In genomic region chr7:102288285-102288930, GRCh38 we compare ENCODE assay signal across 8 cellular contexts. TPM values are rescaled to one million over a fixed set of nuclear protein-coding genes. Genes with fewer than 3 reads are reported as not detected.
A peak's percentile ranks its signal among the peaks of the same experiment; 100 is the strongest.
DNase-seq lines count a peak whose midpoint lies in the region; ATAC-seq and FAIRE-seq lines count a peak whose summit lies in the region.

No MANE protein-coding gene starts in this region.

- 77% methylated on average over 7 of the region's 10 CpGs for WGBS in HUES64
- 25 to 33% (median 32%) methylated on average over 10 of the region's 10 CpGs for WGBS in small intestine, 3 donors

- CTCF ChIA-PET in naive thymus-derived CD4-positive, alpha-beta T cell (lab: Charles Lee) = interaction anchor here (0.8 kb wide), 1 partner anchor 105 kb away, joined by 3 read pairs; no protein-coding TSS in a partner anchor

- no peaks in the 10 kb centered on the region for H3K9me3 ChIP-seq in CD4-positive, CD25-positive, alpha-beta regulatory T cell (ENCODE audit: control insufficient read depth in 2 of 2, low read length in 2 of 2)
- H3K9me3 ChIP-seq in HUES64 (ENCODE audit: insufficient read depth, low read depth, low read length) (no peaks in the 10 kb centered on the region), small intestine (ENCODE audit: control insufficient read depth, low read depth) (no peaks in the 10 kb centered on the region)
- no peaks in the 10 kb centered on the region for H3K9me3 ChIP-seq in naive thymus-derived CD4-positive, alpha-beta T cell (ENCODE audit: control insufficient read depth in 2 of 3, low read length in 3 of 3)

- intact Hi-C loops in naive thymus-derived CD4-positive, alpha-beta T cell (cut with micrococcal nuclease) = loop anchor here (5.0 to 10.0 kb wide), 4 partner anchors 74 to 471 kb away; partner anchors contain the start of genes ALKBH4 (in 2 of the 2), LRWD1 (in 2 of the 2) and CUX1 (in 1 of the 2)

- no peak overlapping the region for H3K27ac ChIP-seq in CD4-positive, CD25-positive, alpha-beta regulatory T cell (ENCODE audit: insufficient read depth, low read length, poor library complexity, severe bottlenecking)
- no peak overlapping the region for H3K27ac ChIP-seq in HUES64 (ENCODE audit: low read depth, low read length)
- H3K27ac ChIP-seq in naive thymus-derived CD4-positive, alpha-beta T cell (ENCODE audit: low read depth, low read length) = no peak overlapping the region
- no peak overlapping the region for H3K27ac ChIP-seq in small intestine (ENCODE audit: low read depth in 1 of 2, low read length in 1 of 2)

- H3K27me3 Mint-ChIP-seq in CD4-positive, CD25-positive, alpha-beta regulatory T cell = peaks cover 19% of the 10 kb centered on the region
- H3K27me3 Mint-ChIP-seq in activated naive CD8-positive, alpha-beta T cell treated with anti-CD3 and anti-CD28 coated beads for 36 hours = peaks cover 17% of the 10 kb centered on the region
- H3K27me3 Mint-ChIP-seq in naive thymus-derived CD4-positive, alpha-beta T cell = peaks cover 0 to 20% (median 0%) of the 10 kb centered on the region in 5 donors

- H3K4me1 Mint-ChIP-seq in CD4-positive, CD25-positive, alpha-beta regulatory T cell = peaks cover 0 to 38% (median 11%) of the 10 kb centered on the region in 4 donors
- H3K4me1 Mint-ChIP-seq in activated naive CD8-positive, alpha-beta T cell treated with anti-CD3 and anti-CD28 coated beads for 36 hours = peaks cover 36% of the 10 kb centered on the region
- H3K4me1 Mint-ChIP-seq in naive thymus-derived CD4-positive, alpha-beta T cell = peaks cover 22 to 43% (median 37%) of the 10 kb centered on the region in 7 donors

- H3K36me3 ChIP-seq in CD4-positive, CD25-positive, alpha-beta regulatory T cell (ENCODE audit: control insufficient read depth, insufficient read depth, low read length) = no peaks in the 10 kb centered on the region
- H3K36me3 ChIP-seq in HUES64 (ENCODE audit: insufficient read depth, low read length) (no peaks in the 10 kb centered on the region), small intestine (ENCODE audit: control insufficient read depth in 2 of 2, insufficient read depth in 2 of 2, low read length in 2 of 2) (no peaks in the 10 kb centered on the region)
- no peaks in the 10 kb centered on the region for H3K36me3 ChIP-seq in naive thymus-derived CD4-positive, alpha-beta T cell (ENCODE audit: control insufficient read depth in 2 of 3, insufficient read depth in 3 of 3, low read length in 3 of 3)

- POLR2A ChIA-PET in naive thymus-derived CD4-positive, alpha-beta T cell (lab: Charles Lee) = no interaction called here

- peak overlapping the region; percentile 37 for H3K4me3 ChIP-seq in CD4-positive, CD25-positive, alpha-beta regulatory T cell (ENCODE audit: low read depth, low read length)
- H3K4me3 ChIP-seq in HUES64 (ENCODE audit: low read length) = peak overlapping the region; percentile 62
- H3K4me3 ChIP-seq in naive thymus-derived CD4-positive, alpha-beta T cell (ENCODE audit: low read length) = peak overlapping the region; percentile 67
- H3K4me3 ChIP-seq in small intestine (ENCODE audit: low read depth in 1 of 2, low read length in 2 of 2) = peak overlapping the region in 1 of 2 donors; percentile 85

- H3K4me1 ChIP-seq in CD4-positive, CD25-positive, alpha-beta regulatory T cell (ENCODE audit: control insufficient read depth, insufficient read depth, low read length, poor library complexity, severe bottlenecking) = peaks cover 33% of the 10 kb centered on the region
- 0 out of 2 replicates have a peak, but pooled peaks cover 4% of the 10 kb centered on the region for H3K4me1 ChIP-seq in HUES64 (ENCODE audit: insufficient read depth, low read length)
- peaks cover 17 to 20% of the 10 kb centered on the region in 2 donors for H3K4me1 ChIP-seq in naive thymus-derived CD4-positive, alpha-beta T cell (ENCODE audit: control insufficient read depth in 2 of 2, insufficient read depth in 2 of 2, low read length in 2 of 2)
- no peaks in the 10 kb centered on the region for H3K4me1 ChIP-seq in small intestine (ENCODE audit: control insufficient read depth in 2 of 2, insufficient read depth in 1 of 2, low read depth in 1 of 2, low read length in 1 of 2)

- no peak for ATAC-seq in CD4-positive, CD25-positive, alpha-beta regulatory T cell (ENCODE audit: low read depth in 2 of 2)
- ATAC-seq in naive thymus-derived CD4-positive, alpha-beta T cell = no peak

- H3K9ac ChIP-seq in HUES64 (ENCODE audit: low read depth, low read length) = no peak overlapping the region

- H3K27me3 ChIP-seq in CD4-positive, CD25-positive, alpha-beta regulatory T cell (ENCODE audit: control insufficient read depth, insufficient read depth, low read length) = no peaks in the 10 kb centered on the region
- H3K27me3 ChIP-seq in HUES64 (ENCODE audit: insufficient read depth, low read length) (peaks cover 9% of the 10 kb centered on the region; the same call in 1 of the 2 replicates), small intestine (ENCODE audit: control insufficient read depth in 2 of 2, insufficient read depth in 2 of 2, low read length in 2 of 2) (no peaks in the 10 kb centered on the region)
- no peaks in the 10 kb centered on the region for H3K27me3 ChIP-seq in naive thymus-derived CD4-positive, alpha-beta T cell (ENCODE audit: control insufficient read depth in 2 of 2, insufficient read depth in 2 of 2, low read length in 2 of 2)

- H3K4me3 Mint-ChIP-seq in CD4-positive, CD25-positive, alpha-beta regulatory T cell = peak overlapping the region; percentile 55 to 80 (median 70)
- peak overlapping the region; percentile 43 for H3K4me3 Mint-ChIP-seq in activated naive CD8-positive, alpha-beta T cell treated with anti-CD3 and anti-CD28 coated beads for 36 hours
- peak overlapping the region; percentile 42 to 85 (median 65) for H3K4me3 Mint-ChIP-seq in naive thymus-derived CD4-positive, alpha-beta T cell

- peak in 1 of 3 donors; percentile 23 for DNase-seq in CD4-positive, CD25-positive, alpha-beta regulatory T cell
- no peak for DNase-seq in activated naive CD8-positive, alpha-beta T cell treated with anti-CD3 and anti-CD28 coated beads for 36 hours
- DNase-seq in naive thymus-derived CD4-positive, alpha-beta T cell = no peak
- no peak for DNase-seq in NCI-H2171 treated with DMSO at 0.1 percent for 48 hours (lab: John Stamatoyannopoulos, UW)
- DNase-seq in activated effector memory CD4-positive, alpha-beta T cell treated with Interleukin-2 at 50 U/mL for 16 hours = no peak
- no peak for DNase-seq in small intestine
- DNase-seq in DMS114 treated with DMSO at 0.1 percent for 48 hours (lab: John Stamatoyannopoulos, UW; ENCODE audit: unreplicated experiment) = no peak

- no peaks in the 10 kb centered on the region for H3K9me3 Mint-ChIP-seq in CD4-positive, CD25-positive, alpha-beta regulatory T cell
- H3K9me3 Mint-ChIP-seq in activated naive CD8-positive, alpha-beta T cell treated with anti-CD3 and anti-CD28 coated beads for 36 hours = no peaks in the 10 kb centered on the region
- no peaks in the 10 kb centered on the region for H3K9me3 Mint-ChIP-seq in naive thymus-derived CD4-positive, alpha-beta T cell

- no peaks in the 10 kb centered on the region for H3K36me3 Mint-ChIP-seq in CD4-positive, CD25-positive, alpha-beta regulatory T cell
- H3K36me3 Mint-ChIP-seq in activated naive CD8-positive, alpha-beta T cell treated with anti-CD3 and anti-CD28 coated beads for 36 hours = no peaks in the 10 kb centered on the region
- no peaks in the 10 kb centered on the region for H3K36me3 Mint-ChIP-seq in naive thymus-derived CD4-positive, alpha-beta T cell

- FAIRE-seq in small intestine (lab: Jason Lieb, UNC) = no peak

- H3K27ac Mint-ChIP-seq in CD4-positive, CD25-positive, alpha-beta regulatory T cell = peak overlapping the region in 1 of 3 donors; percentile 25
- no peak overlapping the region for H3K27ac Mint-ChIP-seq in activated naive CD8-positive, alpha-beta T cell treated with anti-CD3 and anti-CD28 coated beads for 36 hours
- H3K27ac Mint-ChIP-seq in naive thymus-derived CD4-positive, alpha-beta T cell = peak overlapping the region in 1 of 9 donors; percentile 46

RNA-seq across cellular contexts. Expression of gene SH2B2, which starts 1.7 kb away (rescaled TPM):
- 0.89 TPM for total RNA-seq in CD4-positive, CD25-positive, alpha-beta regulatory T cell
- under 1 TPM; 0.24 to 0.94 (median 0.48) TPM for polyA plus RNA-seq in CD4-positive, CD25-positive, alpha-beta regulatory T cell
- 7.4 TPM for polyA plus RNA-seq in HUES64 (2013, experiment 1 of 2)
- 9.9 TPM for polyA plus RNA-seq in HUES64 (2013, experiment 2 of 2)
- total RNA-seq in activated naive CD8-positive, alpha-beta T cell treated with anti-CD3 and anti-CD28 coated beads for 36 hours = 1 to 10 TPM; 2.9 to 3.6 TPM
- 10 to 100 TPM in 1 of 5 experiments, 1 to 10 TPM in 3, under 1 TPM in 1; 0.87 to 10.9 (median 2.0) TPM for total RNA-seq in naive thymus-derived CD4-positive, alpha-beta T cell
- under 1 TPM; 0.25 to 0.58 TPM for polyA plus RNA-seq in naive thymus-derived CD4-positive, alpha-beta T cell
- polyA plus RNA-seq in small intestine = 1 to 10 TPM in 2 of 3 donors, under 1 TPM in 1; 0.67 to 2.5 (median 1.6) TPM
